ENCODE assay signal across 23 cellular contexts in genomic region chr5:25570067-25570583, GRCh38.
"Had no signal": no experiment of that assay in that cellular context is flagged by ENCODE, and none has a peak within 500 bp of the region (broad histone marks: within the 10 kb centered on the region; RNA-seq: fewer than 3 reads in every experiment).

No MANE protein-coding gene starts in this region.

- H3K27ac ChIP-seq: adrenal gland, foreskin keratinocyte, left lung, tibial artery, VCaP had no signal

- H3K4me3 Mint-ChIP-seq: activated naive CD8-positive, alpha-beta T cell; activated T-cell treated with anti-CD3 and anti-CD28 coated beads, Interleukin-2, amount 50 U/mL, for 24 hours; naive thymus-derived CD4-positive, alpha-beta T cell; neural crest cell; stimulated activated effector memory CD8-positive, alpha-beta T cell treated with anti-CD3 and anti-CD28 coated beads, Interleukin-12 subunit alpha, Interleukin-12 subunit beta, amount 100 ng/mL, for 72 hours; stimulated activated naive CD8-positive, alpha-beta T cell treated with anti-CD3 and anti-CD28 coated beads, Interleukin-15, amount 100 ng/mL, for 72 hours had no signal

- H3K4me1 ChIP-seq: adrenal gland, foreskin keratinocyte, left lung, tibial artery had no signal

- H3K27ac Mint-ChIP-seq: activated naive CD8-positive, alpha-beta T cell; activated T-cell treated with anti-CD3 and anti-CD28 coated beads, Interleukin-2, amount 50 U/mL, for 24 hours; activated T-helper 17 cell treated with anti-CD3 and anti-CD28 coated beads, Interleukin-2, amount 50 U/mL, for 72 hours; immature natural killer cell; naive thymus-derived CD4-positive, alpha-beta T cell; stimulated activated effector memory CD8-positive, alpha-beta T cell treated with anti-CD3 and anti-CD28 coated beads, Interleukin-12 subunit alpha, Interleukin-12 subunit beta, amount 100 ng/mL, for 72 hours; stimulated activated naive CD8-positive, alpha-beta T cell treated with anti-CD3 and anti-CD28 coated beads, Interleukin-15, amount 100 ng/mL, for 72 hours had no signal

- H3K36me3 ChIP-seq: adrenal gland, left lung, tibial artery had no signal

- H3K36me3 Mint-ChIP-seq: activated naive CD8-positive, alpha-beta T cell; immature natural killer cell; naive thymus-derived CD4-positive, alpha-beta T cell had no signal

- H3K9me3 ChIP-seq: adrenal gland, tibial artery had no signal

- DNase-seq: activated T-cell treated with anti-CD3 and anti-CD28 coated beads, Interleukin-2, amount 50 U/mL, for 24 hours; adrenal gland; central memory CD4-positive, alpha-beta T cell; dermis blood vessel endothelial cell; effector CD8-positive, alpha-beta T cell; foreskin keratinocyte; immature natural killer cell; kidney glomerular epithelial cell; left lung; naive thymus-derived CD4-positive, alpha-beta T cell; posterior cingulate gyrus; small intestine; stimulated activated CD4-positive, alpha-beta T cell treated with anti-CD3 and anti-CD28 coated beads, Interleukin-2, amount 100 ng/mL, for 24 hours; stimulated activated naive CD8-positive, alpha-beta T cell treated with anti-CD3 and anti-CD28 coated beads, Interleukin-15, amount 100 ng/mL, for 72 hours; tibial artery had no signal

- FAIRE-seq: astrocyte had no signal

- H3K27me3 Mint-ChIP-seq: activated naive CD8-positive, alpha-beta T cell; activated T-cell treated with anti-CD3 and anti-CD28 coated beads, Interleukin-2, amount 50 U/mL, for 24 hours; activated T-helper 17 cell treated with anti-CD3 and anti-CD28 coated beads, Interleukin-2, amount 50 U/mL, for 72 hours; naive thymus-derived CD4-positive, alpha-beta T cell; stimulated activated naive CD8-positive, alpha-beta T cell treated with anti-CD3 and anti-CD28 coated beads, Interleukin-15, amount 100 ng/mL, for 72 hours had no signal

- H3K4me3 ChIP-seq: adrenal gland, left lung, lung, tibial artery had no signal

- H3K27me3 ChIP-seq: adrenal gland, foreskin keratinocyte, left lung, tibial artery had no signal

- ATAC-seq: activated T-helper 17 cell treated with anti-CD3 and anti-CD28 coated beads, Interleukin-2, amount 50 U/mL, for 72 hours; foreskin keratinocyte; left lung; naive thymus-derived CD4-positive, alpha-beta T cell; sciatic nerve; stimulated activated effector memory CD8-positive, alpha-beta T cell treated with anti-CD3 and anti-CD28 coated beads, Interleukin-12 subunit alpha, Interleukin-12 subunit beta, amount 100 ng/mL, for 72 hours; stimulated activated naive CD8-positive, alpha-beta T cell treated with anti-CD3 and anti-CD28 coated beads, Interleukin-15, amount 100 ng/mL, for 72 hours had no signal

- H3K4me1 Mint-ChIP-seq: neural crest cell; stimulated activated naive CD8-positive, alpha-beta T cell treated with anti-CD3 and anti-CD28 coated beads, Interleukin-15, amount 100 ng/mL, for 72 hours had no signal
